In genomic region chr15:75347222-75348033, GRCh38 we compare ENCODE assay signal across 1 cellular context.
TF ChIP-seq lines count a peak whose summit lies in the region.

No MANE protein-coding gene starts in this region.

TF ChIP-seq in GM12878, 131 proteins besides CTCF, POLR2A, EP300 and RAD21 (continued from another document and continues in another):
- TF ChIP-seq NFYA (IDR thresholded peaks at IDR 0.05; ENCODE audit: borderline replicate concordance, low read depth, low read length), result no peak
- no peak for TF ChIP-seq ZZZ3 (IDR thresholded peaks at IDR 0.05; ENCODE audit: control insufficient read depth, insufficient read length, low read depth)
- TF ChIP-seq MYB (IDR thresholded peaks at IDR 0.05; ENCODE audit: borderline replicate concordance, low read depth, low read length), result no peak
- TF ChIP-seq ATF7 (IDR thresholded peaks at IDR 0.05; ENCODE audit: low read depth), result no peak
- no peak for TF ChIP-seq ZNF24 (IDR thresholded peaks at IDR 0.05)
- no peak for TF ChIP-seq TCF3 (IDR thresholded peaks at IDR 0.05; ENCODE audit: borderline replicate concordance, insufficient read depth, low read depth, low read length)
- no peak for TF ChIP-seq NKRF (conservative IDR thresholded peaks at IDR 0.05)
- TF ChIP-seq BACH1 (IDR thresholded peaks at IDR 0.05; ENCODE audit: borderline replicate concordance), result 0 out of 2 replicates have a peak, but pooled peaks have one; percentile 33
- TF ChIP-seq SPI1 (IDR thresholded peaks at IDR 0.05; ENCODE audit: borderline replicate concordance, insufficient read depth, low read depth, low read length), result no peak
- no peak for TF ChIP-seq ZBTB4 (CRISPR knock-in tag; IDR thresholded peaks at IDR 0.05)
- TF ChIP-seq HCFC1 (IDR thresholded peaks at IDR 0.05; ENCODE audit: low read length), result peak; percentile 30; the same call in 1 of the 2 replicates
- TF ChIP-seq E2F8 (IDR thresholded peaks at IDR 0.05; ENCODE audit: low read depth, partially characterized antibody), result no peak
- no peak for TF ChIP-seq ZNF274 (IDR thresholded peaks at IDR 0.05; ENCODE audit: insufficient read depth, insufficient read length)
- TF ChIP-seq ZNF592 (IDR thresholded peaks at IDR 0.05), result no peak
- TF ChIP-seq MEF2A (IDR thresholded peaks at IDR 0.05; ENCODE audit: insufficient read depth, low read depth, low read length), result no peak
- TF ChIP-seq PML (IDR thresholded peaks at IDR 0.05; ENCODE audit: low read length), result no peak
- TF ChIP-seq JUND (IDR thresholded peaks at IDR 0.05; ENCODE audit: low read depth, low read length), result no peak
- no peak for TF ChIP-seq CEBPZ (IDR thresholded peaks at IDR 0.05; ENCODE audit: low read depth, low read length)
- no peak for TF ChIP-seq YBX1 (IDR thresholded peaks at IDR 0.05)
- no peak for TF ChIP-seq NRF1 (conservative IDR thresholded peaks at IDR 0.05; ENCODE audit: low read depth, low read length)
- TF ChIP-seq IRF5 (IDR thresholded peaks at IDR 0.05; ENCODE audit: borderline replicate concordance), result no peak
- TF ChIP-seq CBX5 (IDR thresholded peaks at IDR 0.05; ENCODE audit: low read depth), result no peak
- TF ChIP-seq ETV6 (conservative IDR thresholded peaks at IDR 0.05 in 1 of 2, IDR thresholded peaks at IDR 0.05 in 1 of 2; ENCODE audit: borderline replicate concordance in 1 of 2, low read depth in 1 of 2), result no peak
- TF ChIP-seq SREBF1 (IDR thresholded peaks at IDR 0.05; ENCODE audit: low read length), result no peak
- no peak for TF ChIP-seq SMC3 (IDR thresholded peaks at IDR 0.05; ENCODE audit: borderline replicate concordance, low read length)
- no peak for TF ChIP-seq BCL11A (IDR thresholded peaks at IDR 0.05; ENCODE audit: low read depth, low read length)
- TF ChIP-seq ZBED1 (IDR thresholded peaks at IDR 0.05; ENCODE audit: borderline replicate concordance), result no peak
- TF ChIP-seq CUX1 (IDR thresholded peaks at IDR 0.05; ENCODE audit: insufficient replicate concordance, low read depth, low read length), result no peak
- no peak for TF ChIP-seq CBFB (IDR thresholded peaks at IDR 0.05; ENCODE audit: low read depth)
- TF ChIP-seq ZNF384 (IDR thresholded peaks at IDR 0.05; ENCODE audit: borderline replicate concordance, low read depth, low read length), result no peak
- no peak for TF ChIP-seq MTA2 (IDR thresholded peaks at IDR 0.05; ENCODE audit: low read depth)
- TF ChIP-seq TARDBP (IDR thresholded peaks at IDR 0.05; ENCODE audit: borderline replicate concordance), result no peak
- TF ChIP-seq FOS (IDR thresholded peaks at IDR 0.05; ENCODE audit: borderline replicate concordance, extremely low read depth, insufficient read length), result no peak
- TF ChIP-seq MEF2B (IDR thresholded peaks at IDR 0.05; ENCODE audit: partially characterized antibody, poor library complexity, severe bottlenecking), result peak; percentile 74
- TF ChIP-seq BHLHE40 (IDR thresholded peaks at IDR 0.05; ENCODE audit: borderline replicate concordance in 1 of 2, low read depth in 2 of 2, low read length in 1 of 2), result peak in 1 of 2 experiments; percentile 60; a peak in 1 of 4 replicates
- TF ChIP-seq KDM1A (IDR thresholded peaks at IDR 0.05; ENCODE audit: borderline replicate concordance), result no peak
- TF ChIP-seq CHD2 (IDR thresholded peaks at IDR 0.05; ENCODE audit: borderline replicate concordance, low read depth, low read length), result peak; percentile 33; the same call in 1 of the 2 replicates
- TF ChIP-seq CHD4 (IDR thresholded peaks at IDR 0.05), result no peak
